Comparison of ENCODE assay signal across 8 cellular contexts in the genomic region with DNA sequence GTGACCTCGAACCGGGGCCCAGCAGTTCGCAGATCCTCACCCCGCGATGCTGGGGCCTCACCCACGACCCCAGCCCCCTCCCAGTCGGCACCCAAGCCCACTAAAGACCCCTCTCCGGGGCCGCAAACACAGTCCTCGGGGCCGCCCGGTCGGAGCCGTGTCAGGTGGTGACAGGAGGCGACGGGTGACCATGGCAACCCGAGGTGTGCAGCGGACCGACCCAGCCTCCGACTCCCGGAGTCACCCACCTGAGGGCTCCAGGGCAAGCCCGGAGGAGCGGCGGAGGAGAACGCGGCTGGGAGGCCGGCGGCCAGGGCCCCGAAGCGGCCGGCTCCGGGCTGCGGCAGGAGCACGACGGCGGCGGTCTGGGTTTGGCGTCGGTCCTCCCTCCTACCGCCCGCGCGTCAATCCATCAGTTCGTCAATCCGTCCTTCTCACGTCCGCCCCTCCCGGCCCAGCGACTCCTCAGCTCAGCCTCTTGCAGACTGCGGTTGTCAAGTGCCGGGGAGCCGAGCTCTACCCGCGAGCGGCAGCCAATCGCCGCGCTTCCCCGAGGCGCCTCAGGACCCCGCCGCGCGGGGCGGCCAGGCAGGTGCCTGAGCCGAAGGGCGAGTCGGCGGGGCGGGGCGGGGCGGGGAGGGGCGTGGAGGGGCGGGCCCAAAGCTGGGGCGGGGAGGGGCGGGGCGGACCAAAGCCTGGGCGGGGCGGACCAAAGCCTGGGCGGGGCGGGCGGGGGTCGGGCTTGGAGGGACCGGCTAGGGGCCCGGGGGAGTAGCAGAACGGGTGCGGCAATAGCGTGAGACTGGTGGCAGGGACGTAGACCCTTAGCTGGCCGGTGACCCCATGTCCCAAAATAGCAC. TPM values are rescaled to one million over a fixed set of nuclear protein-coding genes. Genes with fewer than 3 reads are reported as not detected.
DNase-seq lines count a peak whose midpoint lies in the region; ATAC-seq and TF ChIP-seq lines count a peak whose summit lies in the region.

Gene WDR47 (minus strand): TSS at position 489 of the 860 bp plus-strand sequence. CDS start 18,590 bp downstream, outside the sequence.

- peaks cover 38% of the 10 kb centered on the region for H3K79me2 ChIP-seq in hepatocyte

- H3K27me3 ChIP-seq in hepatocyte (no peaks in the 10 kb centered on the region), aorta (ENCODE audit: control insufficient read depth in 1 of 2, insufficient read depth in 2 of 2, low read length in 1 of 2) (no peaks in the 10 kb centered on the region)

- peak; percentile 84 for DNase-seq in NCI-H2029 (lab: John Stamatoyannopoulos, UW)
- peak; percentile 95 for DNase-seq in T-helper 9 cell
- peak; percentile 99 for DNase-seq in astrocyte of the hippocampus (ENCODE audit: low read depth, low spot score)
- peak; percentile 97 for DNase-seq in hepatocyte (ENCODE audit: low spot score)
- DNase-seq in renal cortical epithelial cell (ENCODE audit: low read depth): peak; percentile 88
- peak; percentile 97 for DNase-seq in aorta

- H3K9me3 ChIP-seq in hepatocyte (ENCODE audit: low read depth): no peaks in the 10 kb centered on the region
- H3K9me3 ChIP-seq in aorta (ENCODE audit: control insufficient read depth, low read length): no peaks in the 10 kb centered on the region

- H3K4me2 ChIP-seq in hepatocyte: peak within 1 kb of the TSS; percentile 85

- WGBS in hepatocyte (ENCODE audit: low lambda C conversion rate, missing lambda C conversion rate): under 1% methylated on average over 67 of the region's 90 CpGs
- 0% methylated on average over 61 to 90 of the region's 90 CpGs for WGBS in aorta, 2 donors

- H3K27ac ChIP-seq in hepatocyte (peak within 1 kb of the TSS; percentile 71), aorta (ENCODE audit: low read depth in 1 of 2, low read length in 2 of 2) (peak within 1 kb of the TSS; percentile 19 to 44)

- ATAC-seq in GM18508 (IDR thresholded peaks at IDR 0.05; ENCODE audit: insufficient read depth, unreplicated experiment): peak; percentile 89
- peak; percentile 91 for ATAC-seq in HG02981 (IDR thresholded peaks at IDR 0.05; ENCODE audit: unreplicated experiment)
- peak; percentile 97 for ATAC-seq in aorta (ENCODE audit: low FRiP score)

- H3K4me1 ChIP-seq in hepatocyte (ENCODE audit: insufficient read depth): no peaks in the 10 kb centered on the region
- no peaks in the 10 kb centered on the region for H3K4me1 ChIP-seq in aorta (ENCODE audit: control insufficient read depth in 1 of 2, insufficient read depth in 2 of 2, low read length in 2 of 2)

- H2AFZ ChIP-seq in hepatocyte: peak within 1 kb of the TSS; percentile 94

- H3K36me3 ChIP-seq in hepatocyte (replicated peaks; ENCODE audit: insufficient read depth, low read depth) (no peaks in the 10 kb centered on the region), aorta (ENCODE audit: control insufficient read depth in 1 of 2, insufficient read depth in 2 of 2, low read length in 1 of 2) (no peaks in the 10 kb centered on the region)

- H4K20me1 ChIP-seq in hepatocyte (ENCODE audit: insufficient read depth, poor library complexity, severe bottlenecking): peaks cover 5% of the 10 kb centered on the region

- no peak for TF ChIP-seq CTCF in hepatocyte (IDR thresholded peaks at IDR 0.05; ENCODE audit: poor library complexity)

- H3K4me3 ChIP-seq in hepatocyte: peak within 1 kb of the TSS; percentile 84
- H3K4me3 ChIP-seq in aorta (ENCODE audit: low read length in 2 of 2): peak within 1 kb of the TSS; percentile 66 to 88

- intact Hi-C loops in aorta (cut with DNase I): loop anchor here (2.0 to 5.0 kb wide), 3 partner anchors 35 to 59 kb away; partner anchors contain the start of genes TAF13 (in 1 of the 2) and TMEM167B (in 1 of the 2)

- no peaks in the 10 kb centered on the region for H3K9me2 ChIP-seq in hepatocyte (replicated peaks; ENCODE audit: insufficient read depth)

RNA-seq across cellular contexts. Expression of gene WDR47, which starts in this region (rescaled TPM):
- 8.4 and 9.7 TPM in 2 replicates for total RNA-seq in hepatocyte
- polyA plus RNA-seq in hepatocyte: 6.0 and 6.7 TPM in 2 replicates
- 21.0 and 43.2 TPM in 2 replicates for total RNA-seq in renal cortical epithelial cell
- 10 to 100 TPM; 20.2 to 24.1 TPM for total RNA-seq in aorta
- 10 to 100 TPM in 1 of 2 donors, 1 to 10 TPM in 1; 5.6 to 10.5 TPM for polyA plus RNA-seq in aorta

Comparison
In these comparisons a context has a peak if more than half of its experiments do, and no peak if none do; other contexts are left out.
1. Peak in every context shown above with its lines: DNase-seq, ATAC-seq, H3K4me3 ChIP-seq and H3K27ac ChIP-seq.